ENCODE assay signal across 7 cellular contexts in genomic region chr17:69325518-69326301, GRCh38. TPM values are rescaled to one million over a fixed set of nuclear protein-coding genes. Genes with fewer than 3 reads are reported as not detected.
DNase-seq lines count a peak whose midpoint lies in the region; ATAC-seq, FAIRE-seq and TF ChIP-seq lines count a peak whose summit lies in the region.

No MANE protein-coding gene starts in this region.

- no peak for ATAC-seq in GM21515 (IDR thresholded peaks at IDR 0.05; ENCODE audit: unreplicated experiment)
- ATAC-seq in GM21381 (IDR thresholded peaks at IDR 0.05; ENCODE audit: unreplicated experiment): no peak

- TF ChIP-seq POLR2A in GM12891 (IDR thresholded peaks at IDR 0.05; ENCODE audit: low read depth, low read length): no peak

- H3K9me3 ChIP-seq in HAP-1 (no peaks in the 10 kb centered on the region), SU-DHL-6 (ENCODE audit: insufficient read depth, low read length) (no peaks in the 10 kb centered on the region)

- H2AFZ ChIP-seq in SU-DHL-6 (ENCODE audit: low read depth, low read length, severe bottlenecking): peak overlapping the region; percentile 90

- DNase-seq in HAP-1 (ENCODE audit: low spot score in 2 of 2): no peak
- no peak for DNase-seq in foreskin fibroblast
- no peak for DNase-seq in GM12891 (ENCODE audit: insufficient read length, low spot score)

- in situ Hi-C loops in HAP-1 (cut with MboI; ENCODE audit: low sequenced_read_pairs): loop anchor here (25.0 kb wide), 1 partner anchor 187 kb away; no protein-coding TSS in a partner anchor

- H3K9me2 ChIP-seq in SU-DHL-6 (replicated peaks; ENCODE audit: insufficient read depth, low read length): no peaks in the 10 kb centered on the region

- H3K36me3 ChIP-seq in HAP-1 (replicated peaks) (no peaks in the 10 kb centered on the region), SU-DHL-6 (ENCODE audit: low read length) (no peaks in the 10 kb centered on the region)

- peak overlapping the region; percentile 68 for H3K4me2 ChIP-seq in SU-DHL-6 (ENCODE audit: low read depth, low read length, poor library complexity, severe bottlenecking)

- H3K9ac ChIP-seq in SU-DHL-6 (ENCODE audit: low read length): peak overlapping the region; percentile 71; the same call in 1 of the 2 replicates

- H4K20me1 ChIP-seq in SU-DHL-6 (ENCODE audit: low read depth, low read length): no peaks in the 10 kb centered on the region

- TF ChIP-seq CTCF in SU-DHL-6 (IDR thresholded peaks at IDR 0.05; ENCODE audit: insufficient read depth, low read length, poor library complexity, severe bottlenecking) (no peak), foreskin fibroblast (IDR thresholded peaks at IDR 0.05; ENCODE audit: low read depth, low read length) (no peak)

- no peaks in the 10 kb centered on the region for H3K79me2 ChIP-seq in SU-DHL-6 (ENCODE audit: insufficient read depth, low read length)

- no peaks in the 10 kb centered on the region for H3K27me3 ChIP-seq in HAP-1 (ENCODE audit: low read depth)
- no peaks in the 10 kb centered on the region for H3K27me3 ChIP-seq in SU-DHL-6 (ENCODE audit: low read length)

- H3K4me1 ChIP-seq in HAP-1: peaks cover 12% of the 10 kb centered on the region

- H3K4me3 ChIP-seq in HAP-1: peak overlapping the region; percentile 60
- peak overlapping the region; percentile 77 for H3K4me3 ChIP-seq in SU-DHL-6 (ENCODE audit: insufficient read depth, low read length, poor library complexity, severe bottlenecking)
- peak overlapping the region; percentile 63 to 88 for H3K4me3 ChIP-seq in foreskin fibroblast (ENCODE audit: low read depth in 1 of 2, low read length in 2 of 2)
- H3K4me3 ChIP-seq in skin epidermis: peak overlapping the region; percentile 58 to 98 (median 81)

- H3K27ac ChIP-seq in SU-DHL-6 (ENCODE audit: low read depth, low read length) (no peak overlapping the region), skin epidermis (peak overlapping the region in 15 of 21 experiments; percentile 76 to 96 (median 89))

- no peak for FAIRE-seq in GM12891 (lab: Jason Lieb, UNC)

- no peaks in the 10 kb centered on the region for H3F3A ChIP-seq in SU-DHL-6 (ENCODE audit: insufficient read depth)

TF ChIP-seq in GM12891, 5 proteins besides CTCF, POLR2A, EP300 and RAD21:
- TF ChIP-seq SPI1 (IDR thresholded peaks at IDR 0.05; ENCODE audit: low read depth, low read length) (no peak), PAX5 (IDR thresholded peaks at IDR 0.05; ENCODE audit: insufficient read depth, low read length, severe bottlenecking) (no peak), POU2F2 (IDR thresholded peaks at IDR 0.05; ENCODE audit: low read depth, low read length) (no peak), TAF1 (IDR thresholded peaks at IDR 0.05; ENCODE audit: low read depth, low read length) (no peak), POLR2AphosphoS5 (IDR thresholded peaks at IDR 0.05; ENCODE audit: low read depth, low read length) (no peak)

RNA-seq across cellular contexts. Expression of gene ABCA5, which starts 1.2 kb away (rescaled TPM):
- 15.6 TPM for polyA plus RNA-seq in GM12891 (2012; ENCODE audit: low read depth, missing spikeins)
